15 cellular contexts compared by ENCODE assay signal in genomic region chr6:42347456-42347855, GRCh38.
A peak's percentile ranks its signal among the peaks of the same experiment; 100 is the strongest.
DNase-seq lines count a peak whose midpoint lies in the region; ATAC-seq lines count a peak whose summit lies in the region.
"Had no signal": no experiment of that assay in that cellular context is flagged by ENCODE, and none has a peak within 500 bp of the region (broad histone marks: within the 10 kb centered on the region; RNA-seq: fewer than 3 reads in every experiment).

No MANE protein-coding gene starts in this region.

- no peak for ATAC-seq in activated T-cell treated with anti-CD3 and anti-CD28 coated beads, Interleukin-2, amount 50 U/mL, for 72 hours (replicated peaks in 1 of 2)
- ATAC-seq in HG03135 (IDR thresholded peaks at IDR 0.05; ENCODE audit: unreplicated experiment) = no peak
- ATAC-seq: A549 had no signal

- peaks cover 55% of the 10 kb centered on the region for H3K4me1 Mint-ChIP-seq in T-helper 1 cell treated with Interleukin-12 subunit alpha and Interleukin-12 subunit beta and Interleukin-4 antibody, amounts not matched to agents 30 μg/mL and 1 μg/mL, for 36 hours (ENCODE audit: low read depth)
- H3K4me1 Mint-ChIP-seq in activated T-cell treated with anti-CD3 and anti-CD28 coated beads, Interleukin-2, amount 50 U/mL, for 72 hours (ENCODE audit: low read depth) = peaks cover 75% of the 10 kb centered on the region
- peaks cover 72% of the 10 kb centered on the region for H3K4me1 Mint-ChIP-seq in activated T-helper 1 cell treated with anti-CD3 and anti-CD28 coated beads, Interleukin-12 subunit alpha, Interleukin-12 subunit beta, Interleukin-2, Interleukin-4 antibody, amounts not matched to agents 30 ng/mL and 10 ng/mL and 1 ng/mL, durations not matched to agents 14 hours and 24 hours and 36 hours (ENCODE audit: low read depth)

- peak overlapping the region; percentile 42 for H3K27ac Mint-ChIP-seq in T-helper 1 cell treated with Interleukin-12 subunit alpha and Interleukin-12 subunit beta and Interleukin-4 antibody, amounts not matched to agents 30 μg/mL and 1 μg/mL, for 36 hours
- peak overlapping the region; percentile 60 for H3K27ac Mint-ChIP-seq in activated T-cell treated with anti-CD3 and anti-CD28 coated beads, Interleukin-2, amount 50 U/mL, for 72 hours
- H3K27ac Mint-ChIP-seq in activated T-helper 1 cell treated with anti-CD3 and anti-CD28 coated beads, Interleukin-12 subunit alpha, Interleukin-12 subunit beta, Interleukin-2, Interleukin-4 antibody, amounts not matched to agents 30 ng/mL and 10 ng/mL and 1 ng/mL, durations not matched to agents 14 hours and 24 hours and 36 hours = peak overlapping the region; percentile 14
- H3K27ac Mint-ChIP-seq: CD4-positive, alpha-beta T cell had no signal

- peaks cover 66% of the 10 kb centered on the region for H3K36me3 Mint-ChIP-seq in T-helper 1 cell treated with Interleukin-12 subunit alpha and Interleukin-12 subunit beta and Interleukin-4 antibody, amounts not matched to agents 30 μg/mL and 1 μg/mL, for 36 hours (ENCODE audit: low read depth)
- peaks cover 19 to 22% of the 10 kb centered on the region in 2 donors for H3K36me3 Mint-ChIP-seq in activated T-cell treated with anti-CD3 and anti-CD28 coated beads, Interleukin-2, amount 50 U/mL, for 72 hours (ENCODE audit: insufficient read depth in 2 of 2)
- H3K36me3 Mint-ChIP-seq in activated T-helper 1 cell treated with anti-CD3 and anti-CD28 coated beads, Interleukin-12 subunit alpha, Interleukin-12 subunit beta, Interleukin-2, Interleukin-4 antibody, amounts not matched to agents 30 ng/mL and 10 ng/mL and 1 ng/mL, durations not matched to agents 14 hours and 24 hours and 36 hours (ENCODE audit: low read depth) = peaks cover 38% of the 10 kb centered on the region

- no peaks in the 10 kb centered on the region for H3K27me3 Mint-ChIP-seq in T-helper 1 cell treated with Interleukin-12 subunit alpha and Interleukin-12 subunit beta and Interleukin-4 antibody, amounts not matched to agents 30 μg/mL and 1 μg/mL, for 36 hours (ENCODE audit: low read depth)
- H3K27me3 Mint-ChIP-seq in activated T-cell treated with anti-CD3 and anti-CD28 coated beads, Interleukin-2, amount 50 U/mL, for 72 hours (ENCODE audit: low read depth) = no peaks in the 10 kb centered on the region
- no peaks in the 10 kb centered on the region for H3K27me3 Mint-ChIP-seq in activated T-helper 1 cell treated with anti-CD3 and anti-CD28 coated beads, Interleukin-12 subunit alpha, Interleukin-12 subunit beta, Interleukin-2, Interleukin-4 antibody, amounts not matched to agents 30 ng/mL and 10 ng/mL and 1 ng/mL, durations not matched to agents 14 hours and 24 hours and 36 hours (ENCODE audit: insufficient read depth)
- H3K27me3 Mint-ChIP-seq: CD4-positive, alpha-beta T cell had no signal

- no peak for DNase-seq in T-helper 1 cell
- no peak for DNase-seq in activated T-cell treated with anti-CD3 and anti-CD28 coated beads, Interleukin-2, amount 50 U/mL, for 72 hours
- no peak for DNase-seq in activated T-cell treated with anti-CD3 and anti-CD28 coated beads for 4 hours
- no peak for DNase-seq in activated T-helper 1 cell treated with anti-CD3 and anti-CD28 coated beads, Interleukin-12 subunit alpha, Interleukin-12 subunit beta, Interleukin-2, Interleukin-4 antibody, amounts not matched to agents 30 ng/mL and 10 ng/mL and 1 ng/mL, durations not matched to agents 14 hours and 24 hours and 36 hours (ENCODE audit: low spot score)
- peak; percentile 31 for DNase-seq in islet precursor cell
- DNase-seq in LoVo (ENCODE audit: low spot score) = no peak
- DNase-seq: AML-193; Calu3; CD4-positive, alpha-beta T cell; DMS79 treated with DMSO at 0.1 percent for 48 hours; GF-D8; H9 had no signal

- intact Hi-C loops in activated T-helper 1 cell treated with anti-CD3 and anti-CD28 coated beads, Interleukin-12 subunit alpha, Interleukin-12 subunit beta, Interleukin-2, Interleukin-4 antibody, amounts not matched to agents 30 ng/mL and 10 ng/mL and 1 ng/mL, durations not matched to agents 14 hours and 24 hours and 36 hours (cut with micrococcal nuclease) = no loop called here

- no peak overlapping the region for H3K4me3 Mint-ChIP-seq in T-helper 1 cell treated with Interleukin-12 subunit alpha and Interleukin-12 subunit beta and Interleukin-4 antibody, amounts not matched to agents 30 μg/mL and 1 μg/mL, for 36 hours
- peak overlapping the region in 1 of 2 donors; percentile 18 for H3K4me3 Mint-ChIP-seq in activated T-cell treated with anti-CD3 and anti-CD28 coated beads, Interleukin-2, amount 50 U/mL, for 72 hours
- no peak overlapping the region for H3K4me3 Mint-ChIP-seq in activated T-helper 1 cell treated with anti-CD3 and anti-CD28 coated beads, Interleukin-12 subunit alpha, Interleukin-12 subunit beta, Interleukin-2, Interleukin-4 antibody, amounts not matched to agents 30 ng/mL and 10 ng/mL and 1 ng/mL, durations not matched to agents 14 hours and 24 hours and 36 hours
- H3K4me3 Mint-ChIP-seq: CD4-positive, alpha-beta T cell; H9 had no signal

- no peaks in the 10 kb centered on the region for H3K9me3 Mint-ChIP-seq in T-helper 1 cell treated with Interleukin-12 subunit alpha and Interleukin-12 subunit beta and Interleukin-4 antibody, amounts not matched to agents 30 μg/mL and 1 μg/mL, for 36 hours
- H3K9me3 Mint-ChIP-seq in activated T-cell treated with anti-CD3 and anti-CD28 coated beads, Interleukin-2, amount 50 U/mL, for 72 hours = peaks cover 2% of the 10 kb centered on the region in 2 donors
- no peaks in the 10 kb centered on the region for H3K9me3 Mint-ChIP-seq in activated T-helper 1 cell treated with anti-CD3 and anti-CD28 coated beads, Interleukin-12 subunit alpha, Interleukin-12 subunit beta, Interleukin-2, Interleukin-4 antibody, amounts not matched to agents 30 ng/mL and 10 ng/mL and 1 ng/mL, durations not matched to agents 14 hours and 24 hours and 36 hours
- H3K9me3 Mint-ChIP-seq: CD4-positive, alpha-beta T cell; H9 had no signal
